Comparison of ENCODE assay signal across 8 cellular contexts in genomic region chr5:136424835-136425694, GRCh38. TPM values are rescaled to one million over a fixed set of nuclear protein-coding genes. Genes with fewer than 3 reads are reported as not detected.
DNase-seq lines count a peak whose midpoint lies in the region; ATAC-seq and TF ChIP-seq lines count a peak whose summit lies in the region.

No MANE protein-coding gene starts in this region.

- H3K4me3 ChIP-seq in choroid plexus epithelial cell (ENCODE audit: low read depth, low read length) = no peak overlapping the region
- H3K4me3 ChIP-seq in lower leg skin (ENCODE audit: low read depth, poor library complexity, severe bottlenecking) = no peak overlapping the region

- H3K23ac ChIP-seq in H9 (ENCODE audit: insufficient read length, low read depth, low read length) = no peak overlapping the region

- H2BK15ac ChIP-seq in H9 (ENCODE audit: low read depth, low read length) = no peak overlapping the region

- intact Hi-C loops in lower leg skin (cut with DNase I; ENCODE audit: low total_unique reads) = no loop called here

- H2BK120ac ChIP-seq in H9 (ENCODE audit: low read depth, low read length, poor library complexity, severe bottlenecking) = no peak overlapping the region

- no peak overlapping the region for H2AK5ac ChIP-seq in H9 (ENCODE audit: insufficient read length, low read length)

- peaks cover 2% of the 10 kb centered on the region for H3K27me3 Mint-ChIP-seq in H9 (ENCODE audit: low read depth)
- peaks cover 12% of the 10 kb centered on the region for H3K27me3 Mint-ChIP-seq in stimulated activated naive CD8-positive, alpha-beta T cell treated with anti-CD3 and anti-CD28 coated beads, Interleukin-15, amount 100 ng/mL, for 72 hours

- no peak overlapping the region for H3K4me3 Mint-ChIP-seq in H9
- H3K4me3 Mint-ChIP-seq in stimulated activated naive CD8-positive, alpha-beta T cell treated with anti-CD3 and anti-CD28 coated beads, Interleukin-15, amount 100 ng/mL, for 72 hours = no peak overlapping the region

- no peak overlapping the region for H4K91ac ChIP-seq in H9 (ENCODE audit: insufficient read length, low read depth, low read length)

- no peak overlapping the region for H3T11ph ChIP-seq in H9 (ENCODE audit: low read length)

- DNase-seq in NK-92 treated with Interleukin-12 subunit alpha and Interleukin-12 subunit beta, amount 100 ng/mL, for 24 hours (lab: John Stamatoyannopoulos, UW) = peak; percentile 51
- DNase-seq in NK-92 (lab: John Stamatoyannopoulos, UW; ENCODE audit: unreplicated experiment) = no peak
- peak; percentile 89 for DNase-seq in H9
- peak; percentile 75 for DNase-seq in NAMALWA (ENCODE audit: low spot score)
- DNase-seq in SKM-1 treated with dmso at 0.1 percent for 144 hours (lab: John Stamatoyannopoulos, UW; ENCODE audit: unreplicated experiment) = peak; percentile 44
- peak; percentile 65 for DNase-seq in choroid plexus epithelial cell (ENCODE audit: low read depth)
- peak; percentile 17 to 89 for DNase-seq in lower leg skin (ENCODE audit: low spot score in 2 of 2)
- peak; percentile 34 to 39 for DNase-seq in stimulated activated naive CD8-positive, alpha-beta T cell treated with anti-CD3 and anti-CD28 coated beads, Interleukin-15, amount 100 ng/mL, for 72 hours

- no peak for ATAC-seq in stimulated activated naive CD8-positive, alpha-beta T cell treated with anti-CD3 and anti-CD28 coated beads, Interleukin-15, amount 100 ng/mL, for 72 hours

- H3K36me3 Mint-ChIP-seq in H9 (ENCODE audit: insufficient read depth in 1 of 3, low read depth in 3 of 3) = no peaks in the 10 kb centered on the region; a peak in 1 of 7 replicates

- TF ChIP-seq CTCF in H9 (conservative IDR thresholded peaks at IDR 0.05) = peak; percentile 92
- TF ChIP-seq CTCF in choroid plexus epithelial cell (conservative IDR thresholded peaks at IDR 0.05; ENCODE audit: low read depth, low read length) = peak; percentile 79
- TF ChIP-seq CTCF in lower leg skin (IDR thresholded peaks at IDR 0.05) = no peak

- H3K4me1 ChIP-seq in H9 (ENCODE audit: insufficient read depth, low read length) = peaks cover 4% of the 10 kb centered on the region; the same call in 1 of the 2 replicates

- H3K56ac ChIP-seq in H9 (ENCODE audit: insufficient read length, low read depth, low read length) = no peak overlapping the region

- H3K27ac Mint-ChIP-seq in H9 = no peak overlapping the region
- no peak overlapping the region for H3K27ac Mint-ChIP-seq in stimulated activated naive CD8-positive, alpha-beta T cell treated with anti-CD3 and anti-CD28 coated beads, Interleukin-15, amount 100 ng/mL, for 72 hours

- H3K9me3 Mint-ChIP-seq in H9 = no peaks in the 10 kb centered on the region
- peaks cover 0 to 13% of the 10 kb centered on the region in 2 donors for H3K9me3 Mint-ChIP-seq in stimulated activated naive CD8-positive, alpha-beta T cell treated with anti-CD3 and anti-CD28 coated beads, Interleukin-15, amount 100 ng/mL, for 72 hours

- H3K4ac ChIP-seq in H9 (ENCODE audit: low read depth, low read length) = no peak overlapping the region

- H2BK5ac ChIP-seq in H9 (ENCODE audit: insufficient read length, low read length) = no peak overlapping the region

- WGBS in H9 (ENCODE audit: extremely low coverage, insufficient read length, low lambda C conversion rate) = no CpG with 5 or more reads among the region's 12 CpGs
- 32 to 39% methylated on average over 12 of the region's 12 CpGs for WGBS in lower leg skin, 2 donors

- no peak overlapping the region for H2BK20ac ChIP-seq in H9 (ENCODE audit: low read depth, low read length, poor library complexity, severe bottlenecking)

- no peaks in the 10 kb centered on the region for H3K9me3 ChIP-seq in H9 (ENCODE audit: control insufficient read depth, low read depth, low read length)

- TF ChIP-seq POLR2A in lower leg skin (IDR thresholded peaks at IDR 0.05) = no peak

- no peak overlapping the region for H3K14ac ChIP-seq in H9 (ENCODE audit: insufficient read depth, low read length)

- H2BK12ac ChIP-seq in H9 (ENCODE audit: insufficient read length, low read depth, low read length) = no peak overlapping the region

- no peaks in the 10 kb centered on the region for H3K23me2 ChIP-seq in H9 (ENCODE audit: insufficient read length, low read depth, low read length, poor library complexity, severe bottlenecking)

- H3K4me1 Mint-ChIP-seq in H9 = peaks cover 8 to 25% of the 10 kb centered on the region in 2 experiments
- H3K4me1 Mint-ChIP-seq in stimulated activated naive CD8-positive, alpha-beta T cell treated with anti-CD3 and anti-CD28 coated beads, Interleukin-15, amount 100 ng/mL, for 72 hours = no peaks in the 10 kb centered on the region

- H4K8ac ChIP-seq in H9 (replicated peaks; ENCODE audit: insufficient read length, low read depth, low read length) = no peak overlapping the region

- no peaks in the 10 kb centered on the region for H3K27me3 ChIP-seq in H9 (ENCODE audit: insufficient read depth, low read length)

- no peaks in the 10 kb centered on the region for H3K79me2 ChIP-seq in H9 (ENCODE audit: insufficient read depth, low read length)

- H3K4me2 ChIP-seq in H9 (ENCODE audit: insufficient read depth, insufficient read length, low read length) = no peak overlapping the region

- H3K9ac ChIP-seq in H9 (ENCODE audit: extremely low read depth, insufficient read length, low read length) = no peak overlapping the region

- no peak overlapping the region for H2AFZ ChIP-seq in H9 (ENCODE audit: low read length)

- H3K79me1 ChIP-seq in H9 (ENCODE audit: insufficient read depth, low read depth, low read length, poor library complexity, severe bottlenecking) = no peaks in the 10 kb centered on the region

- H4K20me1 ChIP-seq in H9 (ENCODE audit: control insufficient read depth, insufficient read depth, insufficient read length) = no peaks in the 10 kb centered on the region

- no peak overlapping the region for H4K5ac ChIP-seq in H9 (ENCODE audit: insufficient read length, low read depth, low read length)

- no peak overlapping the region for H3K27ac ChIP-seq in H9 (ENCODE audit: insufficient read length, low read depth, low read length)

- H3K18ac ChIP-seq in H9 (ENCODE audit: insufficient read length, low read depth, low read length) = no peak overlapping the region

RNA-seq across cellular contexts. Expression of gene TRPC7, which starts 59.7 kb away (rescaled TPM):
- total RNA-seq in H9 (2021) = not detected in 2 replicates
- total RNA-seq in lower leg skin = not detected

Comparison
In these comparisons a context has a peak if more than half of its experiments do, and no peak if none do; other contexts are left out.
1. CTCF ChIP-seq: peak in H9 (single experiment) and choroid plexus epithelial cell (single experiment); none in lower leg skin (0 of 3).